In the genomic region with DNA sequence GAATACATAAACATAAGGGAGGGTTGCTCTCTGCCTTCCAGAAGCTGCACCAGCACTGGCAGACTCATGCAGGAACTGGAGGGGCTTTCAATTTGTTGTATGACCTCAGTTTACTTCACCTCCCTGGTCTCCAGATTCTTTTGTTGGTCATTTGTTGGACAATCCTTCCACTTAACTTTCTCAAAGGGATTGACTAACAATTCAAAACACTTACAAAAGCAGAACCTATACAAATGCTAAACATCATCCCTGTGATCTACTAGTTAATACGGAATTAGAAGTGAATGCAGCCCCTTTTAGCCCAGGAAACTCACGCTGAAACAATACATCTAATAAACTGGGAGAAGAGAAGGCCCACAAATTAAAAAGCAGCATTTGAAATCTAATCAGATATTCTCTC, we compare ENCODE assay signal across 20 cellular contexts.
DNase-seq lines count a peak whose midpoint lies in the region; FAIRE-seq and TF ChIP-seq lines count a peak whose summit lies in the region.
"Had no signal": no experiment of that assay in that cellular context is flagged by ENCODE, and none has a peak within 500 bp of the region (broad histone marks: within the 10 kb centered on the region; RNA-seq: fewer than 3 reads in every experiment).

No MANE protein-coding gene starts in this region.

- H3K27ac Mint-ChIP-seq in neural progenitor cell (no peak overlapping the region), nephron progenitor cell (no peak overlapping the region)
- H3K27ac Mint-ChIP-seq: CD4-positive, alpha-beta memory T cell; HFFc6 had no signal

- FAIRE-seq in H1 (lab: Jason Lieb, UNC), result no peak
- FAIRE-seq: GM12891, GM18507 had no signal

- H3K23ac ChIP-seq in H1 (ENCODE audit: insufficient read length), result no peak overlapping the region

- TF ChIP-seq CTCF in H1 (IDR thresholded peaks at IDR 0.05; ENCODE audit: control extremely low read depth in 1 of 3, insufficient read depth in 1 of 3, low read depth in 1 of 3, low read length in 3 of 3), result no peak
- TF ChIP-seq CTCF in neural progenitor cell (IDR thresholded peaks at IDR 0.05), result no peak
- no peak for TF ChIP-seq CTCF in nephron progenitor cell (IDR thresholded peaks at IDR 0.05)

- no peak overlapping the region for H3K4me3 Mint-ChIP-seq in neural progenitor cell
- H3K4me3 Mint-ChIP-seq in nephron progenitor cell, result no peak overlapping the region
- H3K4me3 Mint-ChIP-seq: CD4-positive, alpha-beta memory T cell; HFFc6 had no signal

- H2AFZ ChIP-seq in H1 (ENCODE audit: low read length), result no peak overlapping the region
- H2AFZ ChIP-seq in neural progenitor cell (replicated peaks), result no peak overlapping the region
- H2AFZ ChIP-seq: GM23248 had no signal

- H3K36me3 Mint-ChIP-seq in neural progenitor cell, result no peaks in the 10 kb centered on the region
- no peaks in the 10 kb centered on the region for H3K36me3 Mint-ChIP-seq in nephron progenitor cell (ENCODE audit: low read depth)
- H3K36me3 Mint-ChIP-seq: CD4-positive, alpha-beta memory T cell had no signal

- H3K79me2 ChIP-seq in H1 (ENCODE audit: control insufficient read depth in 1 of 2, insufficient read depth in 2 of 2, low read length in 2 of 2), result no peaks in the 10 kb centered on the region
- H3K79me2 ChIP-seq in neural progenitor cell (ENCODE audit: low read depth), result no peaks in the 10 kb centered on the region

- H3K27ac ChIP-seq in H1 (ENCODE audit: low read depth, low read length) (no peak overlapping the region), iPS-18a (ENCODE audit: low read length) (no peak overlapping the region), neural progenitor cell (no peak overlapping the region), substantia nigra (ENCODE audit: low read depth, low read length, poor library complexity, severe bottlenecking) (no peak overlapping the region)
- H3K27ac ChIP-seq: GM23248 had no signal

- no peaks in the 10 kb centered on the region for H3F3A ChIP-seq in neural progenitor cell (ENCODE audit: low read depth)

- no peak overlapping the region for H4K5ac ChIP-seq in H1 (ENCODE audit: insufficient read length, low read depth, low read length)

- H4K20me1 ChIP-seq in H1 (replicated peaks in 1 of 2; ENCODE audit: control insufficient read depth in 1 of 2, insufficient read depth in 2 of 2, low read length in 2 of 2) (no peaks in the 10 kb centered on the region), neural progenitor cell (ENCODE audit: low read depth) (no peaks in the 10 kb centered on the region)

- H3K9me3 Mint-ChIP-seq in neural progenitor cell (no peaks in the 10 kb centered on the region), nephron progenitor cell (no peaks in the 10 kb centered on the region)

- H2BK20ac ChIP-seq in H1 (ENCODE audit: low read length), result no peak overlapping the region

- H3K9me3 ChIP-seq in NT2/D1 (ENCODE audit: insufficient read depth, low read length), result no peaks in the 10 kb centered on the region
- H3K9me3 ChIP-seq in H1 (ENCODE audit: insufficient read depth in 2 of 2, low read depth in 1 of 2, low read length in 1 of 2), result no peaks in the 10 kb centered on the region
- H3K9me3 ChIP-seq in iPS-18a (ENCODE audit: control insufficient read depth, low read depth, low read length), result no peaks in the 10 kb centered on the region
- H3K9me3 ChIP-seq in neural progenitor cell (ENCODE audit: low read depth), result no peaks in the 10 kb centered on the region
- H3K9me3 ChIP-seq: HAP-1 had no signal

- no peak overlapping the region for H3K14ac ChIP-seq in H1 (ENCODE audit: insufficient read length)

- no peak for TF ChIP-seq EP300 in H1 (IDR thresholded peaks at IDR 0.05; ENCODE audit: borderline replicate concordance in 1 of 2, low read depth in 2 of 2, low read length in 2 of 2)

- POLR2A ChIA-PET in H1 (lab: Charles Lee; ENCODE audit: partially characterized antibody), result interaction anchor here (1.0 kb wide), 1 partner anchor 195 kb away, joined by 3 read pairs; no protein-coding TSS in a partner anchor

- H3K4me2 ChIP-seq in H1 (ENCODE audit: insufficient read depth in 1 of 2, low read depth in 2 of 2, low read length in 2 of 2) (no peak overlapping the region), neural progenitor cell (peak overlapping the region; percentile 25)

- no peak overlapping the region for H2AK5ac ChIP-seq in H1 (ENCODE audit: low read depth, low read length)

- 18% methylated on average over 2 of the region's 2 CpGs; no CpG with 5 or more reads in 1 of the 2 experiments for WGBS in H1 (ENCODE audit: extremely low coverage in 1 of 2, insufficient coverage in 1 of 2, insufficient read length in 1 of 2, insufficient replicate concordance in 2 of 2, low coverage in 1 of 2, low lambda C conversion rate in 2 of 2, missing lambda C conversion rate in 1 of 2), 2 experiments

- no peak overlapping the region for H3K56ac ChIP-seq in H1 (replicated peaks; ENCODE audit: insufficient read length, low read depth, low read length)

- H3K27me3 Mint-ChIP-seq in neural progenitor cell (ENCODE audit: insufficient read depth, low read depth) (no peaks in the 10 kb centered on the region), nephron progenitor cell (ENCODE audit: low read depth, poor library complexity) (peaks cover 6% of the 10 kb centered on the region)
- H3K27me3 Mint-ChIP-seq: CD4-positive, alpha-beta memory T cell had no signal

- CTCF ChIA-PET in H1 (lab: Charles Lee; ENCODE audit: partially characterized antibody), result no interaction called here

- peaks cover 19% of the 10 kb centered on the region for H3K27me3 ChIP-seq in NT2/D1 (ENCODE audit: insufficient read depth, insufficient read length)
- no peaks in the 10 kb centered on the region for H3K27me3 ChIP-seq in H1 (replicated peaks in 1 of 4; ENCODE audit: control insufficient read depth in 3 of 4, extremely low read depth in 1 of 4, insufficient read depth in 3 of 4, low read length in 3 of 4)
- H3K27me3 ChIP-seq in iPS-18a (ENCODE audit: control insufficient read depth, insufficient read depth, low read length), result no peaks in the 10 kb centered on the region
- H3K27me3 ChIP-seq in neural progenitor cell, result peaks cover 14% of the 10 kb centered on the region

- H3K36me3 ChIP-seq in NT2/D1 (ENCODE audit: insufficient read depth, insufficient read length, low read length) (no peaks in the 10 kb centered on the region), H1 (ENCODE audit: control insufficient read depth in 2 of 4, insufficient read depth in 4 of 4, low read length in 3 of 4) (no peaks in the 10 kb centered on the region), iPS-18a (ENCODE audit: control insufficient read depth, low read depth, low read length) (no peaks in the 10 kb centered on the region), neural progenitor cell (no peaks in the 10 kb centered on the region)
- H3K36me3 ChIP-seq: HAP-1 had no signal

- H3K4me1 ChIP-seq in NT2/D1 (ENCODE audit: insufficient read depth, insufficient read length), result peaks cover 4% of the 10 kb centered on the region
- peaks cover 0 to 6% (median 0%) of the 10 kb centered on the region in 4 experiments; a peak in 2 of 7 replicates for H3K4me1 ChIP-seq in H1 (replicated peaks in 1 of 4; ENCODE audit: control insufficient read depth in 3 of 4, insufficient read depth in 4 of 4, low read length in 3 of 4)
- peaks cover 14% of the 10 kb centered on the region for H3K4me1 ChIP-seq in iPS-18a (ENCODE audit: control insufficient read depth, low read depth, low read length)
- peaks cover 17% of the 10 kb centered on the region for H3K4me1 ChIP-seq in neural progenitor cell
- H3K4me1 ChIP-seq: HAP-1 had no signal

- H3K4ac ChIP-seq in H1 (replicated peaks; ENCODE audit: insufficient read length, low read depth, low read length), result no peak overlapping the region

- H2BK15ac ChIP-seq in H1 (ENCODE audit: low read length), result no peak overlapping the region

- no peak for TF ChIP-seq POLR2A in H1 (IDR thresholded peaks at IDR 0.05; ENCODE audit: control extremely low read depth in 1 of 2, low read depth in 2 of 2, low read length in 2 of 2)

- H3K23me2 ChIP-seq in H1 (ENCODE audit: low read depth, low read length), result no peaks in the 10 kb centered on the region

- no peak overlapping the region for H2BK5ac ChIP-seq in H1 (ENCODE audit: low read depth, low read length)

- H3K9ac ChIP-seq in NT2/D1 (ENCODE audit: insufficient read length, low read depth) (no peak overlapping the region), H1 (replicated peaks in 1 of 4; ENCODE audit: extremely low read depth in 1 of 4, low read depth in 3 of 4, low read length in 3 of 4) (no peak overlapping the region), iPS-18a (ENCODE audit: low read length) (no peak overlapping the region), neural progenitor cell (no peak overlapping the region)
- H3K9ac ChIP-seq: GM23248 had no signal

- no peak overlapping the region for H2BK120ac ChIP-seq in H1 (replicated peaks; ENCODE audit: low read depth, low read length)

- H4K8ac ChIP-seq in H1 (ENCODE audit: extremely low read depth, insufficient read depth, low read length), result no peak overlapping the region

- H3K18ac ChIP-seq in H1 (ENCODE audit: extremely low read depth, low read length), result no peak overlapping the region

- DNase-seq in NT2/D1 (ENCODE audit: low read depth, low spot score) (peak; percentile 75), H1 (ENCODE audit: low read depth in 1 of 2, low spot score in 2 of 2) (peak in 1 of 2 experiments; percentile 7), neural progenitor cell (ENCODE audit: low spot score) (peak; percentile 15), nephron progenitor cell (no peak), T-helper 1 cell (no peak), substantia nigra (lab: John Stamatoyannopoulos, UW) (no peak), NCI-H1436 treated with DMSO at 0.1 percent for 48 hours (lab: John Stamatoyannopoulos, UW) (no peak)
- DNase-seq: C1 segment of cervical spinal cord; Calu3; CD4-positive, alpha-beta memory T cell; COR-L47; DMS53; DMS79 treated with DMSO at 0.1 percent for 48 hours; GF-D8; GM23248; HFFc6 had no signal

- no peak overlapping the region for H4K91ac ChIP-seq in H1 (replicated peaks; ENCODE audit: insufficient read length, low read length)

- peaks cover 12% of the 10 kb centered on the region for H3K4me1 Mint-ChIP-seq in neural progenitor cell
- H3K4me1 Mint-ChIP-seq in nephron progenitor cell, result peaks cover 17% of the 10 kb centered on the region
- H3K4me1 Mint-ChIP-seq: CD4-positive, alpha-beta memory T cell had no signal

- H3K79me1 ChIP-seq in H1 (ENCODE audit: low read depth, low read length), result no peaks in the 10 kb centered on the region

- TF ChIP-seq RAD21 in H1 (IDR thresholded peaks at IDR 0.05 in 1 of 2, conservative IDR thresholded peaks at IDR 0.05 in 1 of 2; ENCODE audit: low read depth in 2 of 2, low read length in 2 of 2), result no peak

- no peak overlapping the region for H3K4me3 ChIP-seq in NT2/D1 (ENCODE audit: insufficient read length, low read depth)
- 0 out of 8 replicates have a peak overlapping the region, but pooled peaks of 1 of the 4 experiments have one; percentile 1 for H3K4me3 ChIP-seq in H1 (ENCODE audit: extremely low read depth in 1 of 4, insufficient read depth in 2 of 4, low read depth in 3 of 4, low read length in 4 of 4)
- H3K4me3 ChIP-seq in iPS-18a (ENCODE audit: low read length), result peak overlapping the region; percentile 4
- H3K4me3 ChIP-seq in neural progenitor cell, result no peak overlapping the region
- H3K4me3 ChIP-seq: GM23248, HAP-1 had no signal

- H2BK12ac ChIP-seq in H1 (ENCODE audit: low read depth, low read length), result no peak overlapping the region

TF ChIP-seq in H1, 55 proteins besides CTCF, POLR2A, EP300 and RAD21 (continues in another document):
- TF ChIP-seq TCF12 (IDR thresholded peaks at IDR 0.05; ENCODE audit: low read depth, low read length), result no peak

Comparison
In these comparisons a context has a peak if more than half of its experiments do, and no peak if none do; other contexts are left out.
1. DNase-seq: peak in NT2/D1 (single experiment) and neural progenitor cell (single experiment); none in nephron progenitor cell (single experiment), T-helper 1 cell (0 of 5), substantia nigra (0 of 49) and NCI-H1436 treated with DMSO at 0.1 percent for 48 hours (single experiment).